ENCODE assay signal across 4 cellular contexts in the genomic region with DNA sequence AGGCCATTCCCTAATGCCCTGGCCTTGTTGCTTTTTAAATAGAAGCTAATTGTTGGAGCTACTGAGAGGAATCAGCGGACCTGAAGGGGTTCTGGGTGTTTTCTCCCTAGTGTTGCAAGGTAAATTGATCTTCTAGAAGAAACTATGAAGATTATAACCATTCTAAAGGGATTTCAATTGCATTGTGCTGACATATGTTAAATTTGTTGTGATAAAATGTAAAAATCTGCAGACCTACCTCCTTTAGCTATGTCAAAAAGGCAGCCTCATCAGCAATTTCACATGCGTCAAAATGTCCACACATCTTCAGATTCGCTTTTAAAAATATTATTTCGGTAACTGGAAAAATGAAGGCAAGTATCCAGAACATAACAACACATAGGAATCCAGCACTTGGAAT.
TF ChIP-seq lines count a peak whose summit lies in the region.

No MANE protein-coding gene starts in this region.

TF ChIP-seq in HepG2, 621 proteins besides CTCF, POLR2A, EP300 and RAD21:
- TF ChIP-seq SALL2 (CRISPR knock-in tag; IDR thresholded peaks at IDR 0.05), result no peak
- no peak for TF ChIP-seq FOXP1 (IDR thresholded peaks at IDR 0.05)
- no peak for TF ChIP-seq FOXP1 (CRISPR knock-in tag; IDR thresholded peaks at IDR 0.05)
- TF ChIP-seq MAFF (IDR thresholded peaks at IDR 0.05; ENCODE audit: low read depth, low read length), result peak; percentile 69
- peak; percentile 67 to 86 for TF ChIP-seq MAFK (conservative IDR thresholded peaks at IDR 0.05 in 1 of 2, IDR thresholded peaks at IDR 0.05 in 1 of 2; ENCODE audit: low read length in 2 of 2)

TF ChIP-seq in A549, 52 proteins besides CTCF, POLR2A, EP300 and RAD21:
- peak; percentile 46 for TF ChIP-seq MAFK (IDR thresholded peaks at IDR 0.05; ENCODE audit: partially characterized antibody)
- no peak for TF ChIP-seq ZSCAN20 (CRISPR knock-in tag; IDR thresholded peaks at IDR 0.05)
- TF ChIP-seq GATA3 (IDR thresholded peaks at IDR 0.05; ENCODE audit: borderline replicate concordance), result no peak
TF ChIP-seq in A549: peak in this region for 1.

TF ChIP-seq in IMR-90, 13 proteins besides CTCF, POLR2A, EP300 and RAD21:
- no peak for TF ChIP-seq CHD1 (IDR thresholded peaks at IDR 0.05; ENCODE audit: low read depth, low read length)
- TF ChIP-seq MAFK (IDR thresholded peaks at IDR 0.05; ENCODE audit: low read depth, low read length), result peak; percentile 58
- TF ChIP-seq, protein P1, sequence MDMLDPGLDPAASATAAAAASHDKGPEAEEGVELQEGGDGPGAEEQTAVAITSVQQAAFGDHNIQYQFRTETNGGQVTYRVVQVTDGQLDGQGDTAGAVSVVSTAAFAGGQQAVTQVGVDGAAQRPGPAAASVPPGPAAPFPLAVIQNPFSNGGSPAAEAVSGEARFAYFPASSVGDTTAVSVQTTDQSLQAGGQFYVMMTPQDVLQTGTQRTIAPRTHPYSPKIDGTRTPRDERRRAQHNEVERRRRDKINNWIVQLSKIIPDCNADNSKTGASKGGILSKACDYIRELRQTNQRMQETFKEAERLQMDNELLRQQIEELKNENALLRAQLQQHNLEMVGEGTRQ (IDR thresholded peaks at IDR 0.05; ENCODE audit: low read depth, low read length), result no peak
TF ChIP-seq in IMR-90: peak in this region for 1.

TF ChIP-seq in K562, 482 proteins besides CTCF, POLR2A, EP300 and RAD21:
- TF ChIP-seq SMAD4 (CRISPR knock-in tag; conservative IDR thresholded peaks at IDR 0.05) (no peak), PYGO2 (tag; IDR thresholded peaks at IDR 0.05) (no peak), ZNF316 (IDR thresholded peaks at IDR 0.05) (peak; percentile 58), C11orf30 (IDR thresholded peaks at IDR 0.05; ENCODE audit: low read depth) (peak; percentile 14; the same call in 1 of the 2 replicates), MAFG (tag; conservative IDR thresholded peaks at IDR 0.05) (0 out of 2 replicates have a peak, but pooled peaks have one; percentile 21), POU5F1 (IDR thresholded peaks at IDR 0.05; ENCODE audit: borderline replicate concordance, low read depth, low read length, partially characterized antibody) (no peak), SRF (CRISPR knock-in tag; IDR thresholded peaks at IDR 0.05) (no peak), GTF2E2 (tag; IDR thresholded peaks at IDR 0.05) (no peak), CREM (IDR thresholded peaks at IDR 0.05; ENCODE audit: low read depth) (no peak), ZNF197 (CRISPR knock-in tag; IDR thresholded peaks at IDR 0.05; ENCODE audit: low read depth) (no peak)
- TF ChIP-seq, protein P2, sequence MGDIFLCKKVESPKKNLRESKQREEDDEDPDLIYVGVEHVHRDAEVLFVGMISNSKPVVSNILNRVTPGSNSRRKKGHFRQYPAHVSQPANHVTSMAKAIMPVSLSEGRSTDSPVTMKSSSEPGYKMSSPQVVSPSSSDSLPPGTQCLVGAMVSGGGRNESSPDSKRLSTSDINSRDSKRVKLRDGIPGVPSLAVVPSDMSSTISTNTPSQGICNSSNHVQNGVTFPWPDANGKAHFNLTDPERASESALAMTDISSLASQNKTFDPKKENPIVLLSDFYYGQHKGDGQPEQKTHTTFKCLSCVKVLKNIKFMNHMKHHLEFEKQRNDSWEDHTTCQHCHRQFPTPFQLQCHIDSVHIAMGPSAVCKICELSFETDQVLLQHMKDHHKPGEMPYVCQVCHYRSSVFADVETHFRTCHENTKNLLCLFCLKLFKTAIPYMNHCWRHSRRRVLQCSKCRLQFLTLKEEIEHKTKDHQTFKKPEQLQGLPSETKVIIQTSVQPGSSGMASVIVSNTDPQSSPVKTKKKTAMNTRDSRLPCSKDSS (IDR thresholded peaks at IDR 0.05; ENCODE audit: low read depth, partially characterized antibody), result no peak
- TF ChIP-seq, protein P3, sequence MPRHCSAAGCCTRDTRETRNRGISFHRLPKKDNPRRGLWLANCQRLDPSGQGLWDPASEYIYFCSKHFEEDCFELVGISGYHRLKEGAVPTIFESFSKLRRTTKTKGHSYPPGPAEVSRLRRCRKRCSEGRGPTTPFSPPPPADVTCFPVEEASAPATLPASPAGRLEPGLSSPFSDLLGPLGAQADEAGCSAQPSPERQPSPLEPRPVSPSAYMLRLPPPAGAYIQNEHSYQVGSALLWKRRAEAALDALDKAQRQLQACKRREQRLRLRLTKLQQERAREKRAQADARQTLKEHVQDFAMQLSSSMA (CRISPR knock-in tag; IDR thresholded peaks at IDR 0.05), result no peak
TF ChIP-seq in K562: peak in this region for 3.
